9 cellular contexts compared by ENCODE assay signal in genomic region chr4:86875436-86875835, GRCh38. TPM values are rescaled to one million over a fixed set of nuclear protein-coding genes. Genes with fewer than 3 reads are reported as not detected.
"Had no signal": no experiment of that assay in that cellular context is flagged by ENCODE, and none has a peak within 500 bp of the region (broad histone marks: within the 10 kb centered on the region; RNA-seq: fewer than 3 reads in every experiment).

No MANE protein-coding gene starts in this region.

RNA-seq across cellular contexts. Expression of gene C4orf36, which starts 16.8 kb away (rescaled TPM):
- total RNA-seq: mononuclear cell, natural killer cell, skeletal muscle tissue had no signal
- polyA plus RNA-seq: smooth muscle cell had no signal

RNA-seq across cellular contexts. Expression of gene SLC10A6, which starts 26.3 kb away (rescaled TPM):
- total RNA-seq: kidney epithelial cell, mesothelial cell of epicardium, mononuclear cell, natural killer cell, occipital lobe, osteocyte had no signal
- polyA plus RNA-seq: immature natural killer cell, smooth muscle cell had no signal
